In the genomic region with DNA sequence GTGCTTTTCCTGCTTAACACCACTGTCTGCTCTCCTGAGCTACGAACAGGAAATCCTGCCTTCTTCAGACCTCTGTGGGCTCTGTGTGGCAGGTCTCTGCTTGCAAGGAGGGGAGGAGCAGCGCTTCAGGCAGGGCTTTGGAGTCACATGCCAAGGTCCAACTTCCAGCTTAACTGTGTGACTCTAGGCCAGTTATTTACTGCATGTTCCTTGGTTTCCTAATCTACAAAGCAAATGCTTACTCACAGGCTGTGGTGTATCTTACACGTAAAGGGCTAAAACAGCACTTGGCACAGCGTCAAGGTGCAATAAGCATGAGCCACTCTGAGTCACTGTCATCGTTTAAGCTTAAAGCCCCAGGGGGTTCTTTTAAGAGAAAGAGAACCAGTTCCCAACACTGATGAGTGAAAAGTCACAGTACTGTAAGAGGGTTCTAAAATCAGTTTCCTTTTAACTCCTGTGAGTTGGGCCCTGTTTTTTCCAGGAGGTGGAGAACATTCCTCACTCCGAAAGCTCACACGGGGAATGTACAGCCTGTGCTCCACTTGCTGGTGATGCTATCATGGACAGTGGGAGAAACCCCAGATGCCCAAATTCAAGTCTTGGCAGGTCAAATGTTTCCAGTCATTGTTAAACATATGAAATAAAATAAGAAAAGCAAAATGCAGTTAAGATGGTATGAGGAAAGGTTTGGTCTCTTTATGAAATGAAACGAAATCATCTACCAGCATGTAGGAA, we compare ENCODE assay signal across 8 cellular contexts. TPM values are rescaled to one million over a fixed set of nuclear protein-coding genes. Genes with fewer than 3 reads are reported as not detected.
A peak's percentile ranks its signal among the peaks of the same experiment; 100 is the strongest.
DNase-seq lines count a peak whose midpoint lies in the region; ATAC-seq and TF ChIP-seq lines count a peak whose summit lies in the region.

No MANE protein-coding gene starts in this region.

- peaks cover 42% of the 10 kb centered on the region for H3K36me3 Mint-ChIP-seq in CD4-positive, CD25-positive, alpha-beta regulatory T cell

- TF ChIP-seq CTCF in mammary epithelial cell (conservative IDR thresholded peaks at IDR 0.05 in 1 of 2, IDR thresholded peaks at IDR 0.05 in 1 of 2; ENCODE audit: extremely low read depth in 1 of 2, insufficient read depth in 1 of 2, low read depth in 1 of 2, low read length in 2 of 2) (peak in 1 of 2 donors; percentile 33), liver (IDR thresholded peaks at IDR 0.05; ENCODE audit: low read depth, low read length, missing input control) (no peak)

- CTCF ChIA-PET in mammary epithelial cell (lab: Charles Lee; ENCODE audit: low non-redundant PET): interaction anchor here (0.6 to 1.0 kb wide), 7 partner anchors 60 to 160 kb away, joined by 3 to 6 read pairs (median 4); no protein-coding TSS in a partner anchor

- dilution Hi-C loops in mammary epithelial cell (cut with HindIII; ENCODE audit: low sequenced_read_pairs): loop anchor here (5.0 kb wide), 4 partner anchors 37 to 72 kb away; no protein-coding TSS in a partner anchor

- peaks cover 9% of the 10 kb centered on the region for H3K4me1 ChIP-seq in CD4-positive, CD25-positive, alpha-beta regulatory T cell (ENCODE audit: control insufficient read depth, insufficient read depth, low read length, poor library complexity, severe bottlenecking)
- H3K4me1 ChIP-seq in mammary epithelial cell (ENCODE audit: insufficient read depth, low read length) (peaks cover 35% of the 10 kb centered on the region), liver (ENCODE audit: control insufficient read depth in 4 of 4, insufficient read depth in 4 of 4, low read length in 3 of 4) (peaks cover 3 to 18% (median 9%) of the 10 kb centered on the region in 4 donors)

- H3K4me3 ChIP-seq in CD4-positive, CD25-positive, alpha-beta regulatory T cell (ENCODE audit: low read depth, low read length): no peak overlapping the region
- H3K4me3 ChIP-seq in mammary epithelial cell (replicated peaks in 1 of 3; ENCODE audit: insufficient read depth in 1 of 3, low read depth in 2 of 3, low read length in 3 of 3): peak overlapping the region in 2 of 3 experiments; percentile 8 to 10
- H3K4me3 ChIP-seq in liver (ENCODE audit: low read depth in 1 of 3, low read length in 3 of 3): peak overlapping the region in 1 of 3 donors; percentile 20

- H3K27me3 ChIP-seq in CD4-positive, CD25-positive, alpha-beta regulatory T cell (ENCODE audit: control insufficient read depth, insufficient read depth, low read length): no peaks in the 10 kb centered on the region
- H3K27me3 ChIP-seq in mammary epithelial cell (ENCODE audit: insufficient read depth, low read length): no peaks in the 10 kb centered on the region
- no peaks in the 10 kb centered on the region for H3K27me3 ChIP-seq in liver (ENCODE audit: control insufficient read depth in 4 of 4, insufficient read depth in 4 of 4, low read length in 3 of 4)

- no peaks in the 10 kb centered on the region for H4K20me1 ChIP-seq in mammary epithelial cell (ENCODE audit: insufficient read depth, low read length)

- peaks cover 6 to 37% (median 21%) of the 10 kb centered on the region in 4 donors for H3K4me1 Mint-ChIP-seq in CD4-positive, CD25-positive, alpha-beta regulatory T cell

- no peaks in the 10 kb centered on the region for H3K27me3 Mint-ChIP-seq in CD4-positive, CD25-positive, alpha-beta regulatory T cell

- TF ChIP-seq RAD21 in liver (IDR thresholded peaks at IDR 0.05): peak; percentile 61 to 69

- no TSS peak for BruUV-seq in mammary epithelial cell (replicated peaks; lab: Mats Ljungman, UMichigan)

- no peak overlapping the region for H3K27ac ChIP-seq in CD4-positive, CD25-positive, alpha-beta regulatory T cell (ENCODE audit: insufficient read depth, low read length, poor library complexity, severe bottlenecking)
- H3K27ac ChIP-seq in mammary epithelial cell (ENCODE audit: insufficient read depth, low read depth, low read length): peak overlapping the region; percentile 96
- H3K27ac ChIP-seq in liver (ENCODE audit: low read depth in 1 of 2, low read length in 2 of 2): peak overlapping the region; percentile 92

- no peaks in the 10 kb centered on the region for H3K9me3 ChIP-seq in CD4-positive, CD25-positive, alpha-beta regulatory T cell (ENCODE audit: control insufficient read depth in 2 of 2, low read length in 2 of 2)
- H3K9me3 ChIP-seq in mammary epithelial cell (replicated peaks; ENCODE audit: insufficient read depth, low read length): no peaks in the 10 kb centered on the region
- no peaks in the 10 kb centered on the region for H3K9me3 ChIP-seq in liver (ENCODE audit: control insufficient read depth in 4 of 4, low read length in 3 of 4)

- H3K9me3 Mint-ChIP-seq in CD4-positive, CD25-positive, alpha-beta regulatory T cell: no peaks in the 10 kb centered on the region

- peak overlapping the region in 1 of 4 donors; percentile 31 for H3K4me3 Mint-ChIP-seq in CD4-positive, CD25-positive, alpha-beta regulatory T cell

- ATAC-seq in CD4-positive, CD25-positive, alpha-beta regulatory T cell (ENCODE audit: low read depth in 2 of 2): peak; percentile 64 to 79
- peak; percentile 74 for ATAC-seq in GM19467 (IDR thresholded peaks at IDR 0.05; ENCODE audit: unreplicated experiment)

- intact Hi-C loops in mammary epithelial cell (cut with micrococcal nuclease): loop anchor here (1.0 to 10.0 kb wide), 11 partner anchors 17 to 262 kb away; partner anchors contain the start of genes BCAR1, GABARAPL2 and TMEM170A

- DNase-seq in CD4-positive, CD25-positive, alpha-beta regulatory T cell: peak in 1 of 3 donors; percentile 28
- DNase-seq in HT1080 (ENCODE audit: low read depth) (peak; percentile 100), T-helper 22 cell (ENCODE audit: low read depth) (peak; percentile 3), mammary epithelial cell (peak; percentile 100), NCI-H82 (lab: John Stamatoyannopoulos, UW) (no peak)
- DNase-seq in stimulated activated CD8-positive, alpha-beta memory T cell treated with anti-CD3 and anti-CD28 coated beads, Interleukin-4, amount 100 ng/mL, for 24 hours (ENCODE audit: low read depth): peak; percentile 19

- peak overlapping the region; percentile 70 to 85 (median 79) for H3K27ac Mint-ChIP-seq in CD4-positive, CD25-positive, alpha-beta regulatory T cell

- peak overlapping the region; percentile 89 for H3K4me2 ChIP-seq in mammary epithelial cell (ENCODE audit: insufficient read depth, low read depth, low read length)

- peak overlapping the region; percentile 7 for H2AFZ ChIP-seq in mammary epithelial cell (ENCODE audit: low read depth, low read length)

- in situ Hi-C loops in mammary epithelial cell (cut with MboI; ENCODE audit: low sequenced_read_pairs in 2 of 2): loop anchor here in 1 of 2 donors (5.0 kb wide), 1 partner anchor 67 kb away; no protein-coding TSS in a partner anchor

- H3K79me2 ChIP-seq in mammary epithelial cell (ENCODE audit: insufficient read depth, low read length): no peaks in the 10 kb centered on the region

- H3K9ac ChIP-seq in mammary epithelial cell (ENCODE audit: insufficient read depth, low read length) (peak overlapping the region; percentile 82), liver (ENCODE audit: low read depth in 1 of 2, low read length in 2 of 2) (peak overlapping the region; percentile 40 to 88)

- H3K36me3 ChIP-seq in CD4-positive, CD25-positive, alpha-beta regulatory T cell (ENCODE audit: control insufficient read depth, insufficient read depth, low read length): peaks cover 40% of the 10 kb centered on the region
- peaks cover 6% of the 10 kb centered on the region for H3K36me3 ChIP-seq in mammary epithelial cell (ENCODE audit: insufficient read depth, low read length)
- peaks cover 0 to 6% (median 5%) of the 10 kb centered on the region in 4 donors for H3K36me3 ChIP-seq in liver (ENCODE audit: control insufficient read depth in 4 of 4, insufficient read depth in 3 of 4, low read depth in 1 of 4, low read length in 3 of 4)

- WGBS in mammary epithelial cell (ENCODE audit: low coverage, missing lambda C conversion rate): 0% methylated on average over 8 of the region's 8 CpGs
- 21% methylated on average over 8 of the region's 8 CpGs for WGBS in liver

TF ChIP-seq in liver, 16 proteins besides CTCF, POLR2A, EP300 and RAD21 (continues in another document):
- TF ChIP-seq YY1 (IDR thresholded peaks at IDR 0.05) (peak; percentile 73), SP1 (IDR thresholded peaks at IDR 0.05) (peak; percentile 95), HNF4A (conservative IDR thresholded peaks at IDR 0.05) (peak; percentile 95 to 96), HNF4G (IDR thresholded peaks at IDR 0.05) (peak; percentile 84), MAX (IDR thresholded peaks at IDR 0.05) (peak; percentile 69), GABPA (IDR thresholded peaks at IDR 0.05 in 1 of 2, conservative IDR thresholded peaks at IDR 0.05 in 1 of 2) (no peak), EGR1 (IDR thresholded peaks at IDR 0.05; ENCODE audit: low read depth in 2 of 2) (peak in 1 of 2 donors; percentile 70), ATF3 (IDR thresholded peaks at IDR 0.05) (peak; percentile 71), RXRA (IDR thresholded peaks at IDR 0.05) (peak; percentile 79 to 92)

RNA-seq across cellular contexts. Expression of gene BCAR1, which starts 54.1 kb away (rescaled TPM):
- total RNA-seq in CD4-positive, CD25-positive, alpha-beta regulatory T cell: 0.44 TPM
- under 1 TPM in 2 of 4 donors, not detected in 2; 0.27 to 0.38 TPM for polyA plus RNA-seq in CD4-positive, CD25-positive, alpha-beta regulatory T cell
- 81.0 and 92.8 TPM in 2 replicates for total RNA-seq in HT1080 (2014; rRNA removed; shearing (Covaris generic))
- 55.0 and 60.8 TPM in 2 replicates for polyA plus RNA-seq in HT1080 (2015; cell fraction: cytosol; rRNA removed)
- polyA plus RNA-seq in HT1080 (2015; cell fraction: nucleus; rRNA removed): 68.5 and 82.8 TPM in 2 replicates
- total RNA-seq in mammary epithelial cell: 100 to 1,000 TPM in 1 of 2 donors, 10 to 100 TPM in 1; 58.0 to 103 TPM
- 46.8 TPM for polyA plus RNA-seq in mammary epithelial cell
- polyA minus RNA-seq in mammary epithelial cell: 19.5 TPM
- 10 to 100 TPM; 10.1 to 32.2 TPM for total RNA-seq in liver
- polyA plus RNA-seq in liver: 10 to 100 TPM; 11.3 to 29.0 TPM
